Comparison of ENCODE assay signal across 11 cellular contexts in genomic region chr17:16255481-16255901, GRCh38. TPM values are rescaled to one million over a fixed set of nuclear protein-coding genes. Genes with fewer than 3 reads are reported as not detected.
DNase-seq lines count a peak whose midpoint lies in the region; ATAC-seq and TF ChIP-seq lines count a peak whose summit lies in the region.
"Had no signal": no experiment of that assay in that cellular context is flagged by ENCODE, and none has a peak within 500 bp of the region (broad histone marks: within the 10 kb centered on the region; RNA-seq: fewer than 3 reads in every experiment).

No MANE protein-coding gene starts in this region.

- peak overlapping the region; percentile 60 for H3K27ac Mint-ChIP-seq in progenitor cell of endocrine pancreas
- no peak overlapping the region for H3K27ac Mint-ChIP-seq in stimulated activated naive CD8-positive, alpha-beta T cell treated with anti-CD3 and anti-CD28 coated beads, Interleukin-15, amount 100 ng/mL, for 72 hours

- H3K27me3 ChIP-seq in hepatocyte, result no peaks in the 10 kb centered on the region

- no peaks in the 10 kb centered on the region for H3K36me3 ChIP-seq in hepatocyte (replicated peaks; ENCODE audit: insufficient read depth, low read depth)

- no peaks in the 10 kb centered on the region for H3K27me3 Mint-ChIP-seq in progenitor cell of endocrine pancreas
- no peaks in the 10 kb centered on the region for H3K27me3 Mint-ChIP-seq in stimulated activated naive CD8-positive, alpha-beta T cell treated with anti-CD3 and anti-CD28 coated beads, Interleukin-15, amount 100 ng/mL, for 72 hours

- no peak overlapping the region for H3K4me3 Mint-ChIP-seq in progenitor cell of endocrine pancreas (ENCODE audit: low read depth)
- no peak overlapping the region for H3K4me3 Mint-ChIP-seq in stimulated activated naive CD8-positive, alpha-beta T cell treated with anti-CD3 and anti-CD28 coated beads, Interleukin-15, amount 100 ng/mL, for 72 hours

- H3K9me3 ChIP-seq in hepatocyte (ENCODE audit: low read depth), result no peaks in the 10 kb centered on the region

- peak overlapping the region; percentile 70 for H3K4me2 ChIP-seq in hepatocyte

- no peaks in the 10 kb centered on the region for H3K9me2 ChIP-seq in hepatocyte (replicated peaks; ENCODE audit: insufficient read depth)

- DNase-seq in anterior cingulate cortex (lab: John Stamatoyannopoulos, UW), result peak in 51 of 58 donors; percentile 1 to 90 (median 53)
- peak; percentile 31 for DNase-seq in hepatocyte (ENCODE audit: low spot score)
- no peak for DNase-seq in progenitor cell of endocrine pancreas (ENCODE audit: low spot score, unreplicated experiment)
- DNase-seq in activated effector memory CD4-positive, alpha-beta T cell treated with Interleukin-2 at 50 U/mL for 16 hours, result no peak
- no peak for DNase-seq in stimulated activated naive CD8-positive, alpha-beta T cell treated with anti-CD3 and anti-CD28 coated beads, Interleukin-15, amount 100 ng/mL, for 72 hours
- DNase-seq in COLO829 (ENCODE audit: low spot score), result no peak
- DNase-seq: activated CD4-positive, alpha-beta T cell treated with anti-CD3 and anti-CD28 coated beads for 48 hours; NCI-H146 had no signal

- no peak overlapping the region for H3K4me3 ChIP-seq in hepatocyte

- peaks cover 5% of the 10 kb centered on the region for H3K36me3 Mint-ChIP-seq in progenitor cell of endocrine pancreas (ENCODE audit: insufficient read depth)

- H3K27ac ChIP-seq in C4-2B (peak overlapping the region; percentile 39; the same call in 1 of the 2 replicates), hepatocyte (peak overlapping the region; percentile 84)

- peaks cover 21% of the 10 kb centered on the region for H3K79me2 ChIP-seq in hepatocyte

- no peak for ATAC-seq in HG02571 (IDR thresholded peaks at IDR 0.05; ENCODE audit: unreplicated experiment)
- no peak for ATAC-seq in stimulated activated naive CD8-positive, alpha-beta T cell treated with anti-CD3 and anti-CD28 coated beads, Interleukin-15, amount 100 ng/mL, for 72 hours
- ATAC-seq: HCT116 had no signal

- H4K20me1 ChIP-seq in hepatocyte (ENCODE audit: insufficient read depth, poor library complexity, severe bottlenecking), result no peaks in the 10 kb centered on the region

- H3K4me1 Mint-ChIP-seq in progenitor cell of endocrine pancreas (ENCODE audit: low read depth), result peaks cover 2% of the 10 kb centered on the region
- H3K4me1 Mint-ChIP-seq in stimulated activated naive CD8-positive, alpha-beta T cell treated with anti-CD3 and anti-CD28 coated beads, Interleukin-15, amount 100 ng/mL, for 72 hours, result peaks cover 27% of the 10 kb centered on the region

- no peaks in the 10 kb centered on the region for H3K9me3 Mint-ChIP-seq in progenitor cell of endocrine pancreas (ENCODE audit: low read depth)
- H3K9me3 Mint-ChIP-seq in stimulated activated naive CD8-positive, alpha-beta T cell treated with anti-CD3 and anti-CD28 coated beads, Interleukin-15, amount 100 ng/mL, for 72 hours, result peaks cover 0 to 6% of the 10 kb centered on the region in 2 donors

- H3K4me1 ChIP-seq in hepatocyte (ENCODE audit: insufficient read depth), result peaks cover 22% of the 10 kb centered on the region

- 29% methylated on average over 4 of the region's 4 CpGs for WGBS in hepatocyte (ENCODE audit: low lambda C conversion rate, missing lambda C conversion rate)

- peak overlapping the region; percentile 37 for H2AFZ ChIP-seq in hepatocyte

- no peak for TF ChIP-seq CTCF in C4-2B (conservative IDR thresholded peaks at IDR 0.05)
- no peak for TF ChIP-seq CTCF in hepatocyte (IDR thresholded peaks at IDR 0.05; ENCODE audit: poor library complexity)
- TF ChIP-seq CTCF in progenitor cell of endocrine pancreas (IDR thresholded peaks at IDR 0.05; ENCODE audit: unreplicated experiment), result no peak

RNA-seq across cellular contexts. Expression of gene PIGL, which starts 38.5 kb away (rescaled TPM):
- total RNA-seq in hepatocyte (31.4 and 35.9 TPM in 2 replicates), progenitor cell of endocrine pancreas (37.1 and 40.5 TPM in 2 replicates)
- polyA plus RNA-seq in hepatocyte, result 21.2 and 26.0 TPM in 2 replicates

RNA-seq across cellular contexts. Expression of gene NCOR1, which starts 40.2 kb away (rescaled TPM):
- total RNA-seq in hepatocyte (64.6 and 73.7 TPM in 2 replicates), progenitor cell of endocrine pancreas (154 and 165 TPM in 2 replicates)
- polyA plus RNA-seq in hepatocyte, result 117 and 134 TPM in 2 replicates

Comparison
In these comparisons a context has a peak if more than half of its experiments do, and no peak if none do; other contexts are left out.
1. DNase-seq: peak in anterior cingulate cortex (51 of 58) and hepatocyte (single experiment); none in progenitor cell of endocrine pancreas (single experiment), activated effector memory CD4-positive, alpha-beta T cell treated with Interleukin-2 at 50 U/mL for 16 hours (single experiment), stimulated activated naive CD8-positive, alpha-beta T cell treated with anti-CD3 and anti-CD28 coated beads, Interleukin-15, amount 100 ng/mL, for 72 hours (0 of 2) and COLO829 (single experiment).